3 cellular contexts compared by ENCODE assay signal in the genomic region with DNA sequence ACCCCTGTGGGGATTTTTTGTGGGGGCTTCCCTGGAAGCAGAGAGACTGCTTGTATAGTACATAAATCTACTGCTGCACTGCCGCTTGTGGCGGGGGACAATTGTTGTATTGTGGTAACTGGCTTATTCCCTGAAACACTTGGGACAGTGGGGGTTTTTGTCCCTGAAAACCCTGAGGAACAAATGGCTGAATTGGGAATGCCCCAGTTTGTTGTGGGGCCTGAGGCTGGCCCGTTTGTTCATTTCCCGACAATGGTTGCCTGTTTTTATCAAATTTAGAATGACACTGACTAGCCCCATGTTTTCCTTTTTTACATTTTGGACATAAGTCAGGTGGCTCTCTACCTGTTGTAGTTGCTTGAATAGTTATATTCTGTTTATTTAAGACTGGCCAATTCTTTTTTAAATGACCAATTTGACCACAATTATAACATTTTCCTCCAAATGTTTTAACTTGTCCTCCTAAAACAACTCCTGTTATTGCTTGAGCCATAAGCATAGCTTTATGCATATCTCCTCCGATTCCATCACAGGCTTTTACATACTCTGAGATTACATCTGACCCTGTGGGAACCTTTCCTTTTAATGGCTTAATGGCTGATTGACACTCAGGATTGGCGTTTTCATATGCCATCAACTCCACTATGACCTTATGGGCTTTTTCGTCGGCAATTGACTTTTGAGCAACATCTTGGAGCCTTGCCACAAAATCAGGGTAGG. TPM values are rescaled to one million over a fixed set of nuclear protein-coding genes. Genes with fewer than 3 reads are reported as not detected.
"Had no signal": no experiment of that assay in that cellular context is flagged by ENCODE, and none has a peak within 500 bp of the region (broad histone marks: within the 10 kb centered on the region; RNA-seq: fewer than 3 reads in every experiment).

No MANE protein-coding gene starts in this region.

RNA-seq across cellular contexts. Expression of gene TREH, which starts 47.7 kb away (rescaled TPM):
- total RNA-seq: HT1080, K562, M059J had no signal
